In genomic region chr7:5064391-5065106, GRCh38 we compare ENCODE assay signal across 14 cellular contexts. TPM values are rescaled to one million over a fixed set of nuclear protein-coding genes. Genes with fewer than 3 reads are reported as not detected.
DNase-seq lines count a peak whose midpoint lies in the region; ATAC-seq, FAIRE-seq and TF ChIP-seq lines count a peak whose summit lies in the region.
"Had no signal": no experiment of that assay in that cellular context is flagged by ENCODE, and none has a peak within 500 bp of the region (broad histone marks: within the 10 kb centered on the region; RNA-seq: fewer than 3 reads in every experiment).

No MANE protein-coding gene starts in this region.

- intact Hi-C loops in kidney (cut with DNase I) = no loop called here
- intact Hi-C loops in left ventricle myocardium inferior (cut with micrococcal nuclease) = no loop called here

- FAIRE-seq in kidney (lab: Jason Lieb, UNC) = no peak

- H3K4me1 ChIP-seq in BLaER1 (no peaks in the 10 kb centered on the region), kidney (ENCODE audit: control insufficient read depth in 1 of 2, insufficient read depth in 1 of 2, low read depth in 1 of 2, low read length in 2 of 2) (no peaks in the 10 kb centered on the region), left ventricle myocardium inferior (no peaks in the 10 kb centered on the region)
- H3K4me1 ChIP-seq: esophagus squamous epithelium had no signal

- peaks cover 52% of the 10 kb centered on the region for H3K9me3 Mint-ChIP-seq in glutamatergic neuron (ENCODE audit: unreplicated experiment)

- DNase-seq in HCEC 1CT = peak; percentile 1
- peak; percentile 54 for DNase-seq in amniotic epithelial cell (ENCODE audit: low read depth)
- no peak for DNase-seq in kidney
- DNase-seq in glutamatergic neuron = no peak
- DNase-seq in left ventricle myocardium inferior = no peak
- DNase-seq in GM03348 (ENCODE audit: low spot score) = no peak
- DNase-seq: activated T-cell treated with anti-CD3 and anti-CD28 coated beads, Interleukin-2, amount 50 U/mL, for 24 hours; esophagus squamous epithelium; NCI-H446 treated with DMSO at 0.1 percent for 48 hours; occipital lobe had no signal

- no peak overlapping the region for H3K27ac Mint-ChIP-seq in glutamatergic neuron (ENCODE audit: unreplicated experiment)
- H3K27ac Mint-ChIP-seq: activated T-cell treated with anti-CD3 and anti-CD28 coated beads, Interleukin-2, amount 50 U/mL, for 24 hours had no signal

- no peaks in the 10 kb centered on the region for H4K20me1 ChIP-seq in BLaER1

- peaks cover 4% of the 10 kb centered on the region for H3K27me3 Mint-ChIP-seq in glutamatergic neuron (ENCODE audit: unreplicated experiment)
- H3K27me3 Mint-ChIP-seq: activated T-cell treated with anti-CD3 and anti-CD28 coated beads, Interleukin-2, amount 50 U/mL, for 24 hours; central memory CD8-positive, alpha-beta T cell had no signal

- H3K9me3 ChIP-seq in BLaER1 = peaks cover 100% of the 10 kb centered on the region
- H3K9me3 ChIP-seq in kidney (ENCODE audit: control insufficient read depth in 1 of 2, low read length in 2 of 2) = peaks cover 59 to 92% of the 10 kb centered on the region in 2 donors
- H3K9me3 ChIP-seq in left ventricle myocardium inferior (replicated peaks) = peaks cover 100% of the 10 kb centered on the region

- no peak overlapping the region for H3K4me3 Mint-ChIP-seq in glutamatergic neuron (ENCODE audit: unreplicated experiment)
- H3K4me3 Mint-ChIP-seq: activated T-cell treated with anti-CD3 and anti-CD28 coated beads, Interleukin-2, amount 50 U/mL, for 24 hours; CD14-positive monocyte; central memory CD8-positive, alpha-beta T cell had no signal

- H3K27ac ChIP-seq in BLaER1 (no peak overlapping the region), kidney (ENCODE audit: low read depth in 2 of 2, low read length in 2 of 2) (no peak overlapping the region), left ventricle myocardium inferior (replicated peaks) (no peak overlapping the region)
- H3K27ac ChIP-seq: esophagus squamous epithelium had no signal

- no peak overlapping the region for H3K9ac ChIP-seq in BLaER1
- H3K9ac ChIP-seq in kidney (ENCODE audit: low read length in 2 of 2) = no peak overlapping the region

- H3K4me2 ChIP-seq in BLaER1 = no peak overlapping the region

- H3K4me1 Mint-ChIP-seq in glutamatergic neuron (ENCODE audit: low read depth, unreplicated experiment) = no peaks in the 10 kb centered on the region
- H3K4me1 Mint-ChIP-seq: CD14-positive monocyte; central memory CD8-positive, alpha-beta T cell had no signal

- peaks cover 92% of the 10 kb centered on the region for H3K36me3 Mint-ChIP-seq in glutamatergic neuron (ENCODE audit: unreplicated experiment)

- TF ChIP-seq CTCF in kidney (IDR thresholded peaks at IDR 0.05; ENCODE audit: borderline replicate concordance, extremely low read depth, insufficient read depth) (no peak), glutamatergic neuron (IDR thresholded peaks at IDR 0.05; ENCODE audit: partially characterized antibody, unreplicated experiment) (no peak), left ventricle myocardium inferior (IDR thresholded peaks at IDR 0.05; ENCODE audit: borderline replicate concordance) (no peak)

- H3K27me3 ChIP-seq in BLaER1 (no peaks in the 10 kb centered on the region), left ventricle myocardium inferior (ENCODE audit: low read depth) (no peaks in the 10 kb centered on the region)
- H3K27me3 ChIP-seq: esophagus squamous epithelium had no signal

- ATAC-seq in HG03565 (IDR thresholded peaks at IDR 0.05; ENCODE audit: unreplicated experiment) = no peak

- H3K36me3 ChIP-seq in BLaER1 (peaks cover 100% of the 10 kb centered on the region), kidney (ENCODE audit: control insufficient read depth in 1 of 2, insufficient read depth in 2 of 2, low read length in 2 of 2) (peaks cover 38 to 48% of the 10 kb centered on the region in 2 donors), left ventricle myocardium inferior (peaks cover 94% of the 10 kb centered on the region)

- H3K4me3 ChIP-seq in BLaER1 = peak overlapping the region; percentile 32
- peak overlapping the region; percentile 42 for H3K4me3 ChIP-seq in kidney (ENCODE audit: low read length in 2 of 2)
- no peak overlapping the region for H3K4me3 ChIP-seq in left ventricle myocardium inferior

RNA-seq across cellular contexts. Expression of gene RBAK, which starts 18.9 kb away (rescaled TPM):
- total RNA-seq in kidney (14.1 TPM), glutamatergic neuron (ENCODE audit: unreplicated experiment) (18.0 TPM), left ventricle myocardium inferior (8.4 TPM)
- 3.2 TPM for polyA plus RNA-seq in kidney (ENCODE audit: insufficient read depth, low read depth, low replicate concordance)

Comparison
In these comparisons a context has a peak if more than half of its experiments do, and no peak if none do; other contexts are left out.
1. DNase-seq: peak in HCEC 1CT (single experiment) and amniotic epithelial cell (single experiment); none in kidney (single experiment), glutamatergic neuron (single experiment), left ventricle myocardium inferior (single experiment) and GM03348 (single experiment).